ENCODE assay signal across 32 cellular contexts in genomic region chr19:18905058-18905456, GRCh38. TPM values are rescaled to one million over a fixed set of nuclear protein-coding genes. Genes with fewer than 3 reads are reported as not detected.
"Had no signal": no experiment of that assay in that cellular context is flagged by ENCODE, and none has a peak within 500 bp of the region (broad histone marks: within the 10 kb centered on the region; RNA-seq: fewer than 3 reads in every experiment).

No MANE protein-coding gene starts in this region.

- H3K27ac Mint-ChIP-seq: activated CD4-positive, alpha-beta memory T cell treated with anti-CD3 and anti-CD28 coated beads, Interleukin-2, amount 10 ng/mL, durations not matched to agents 7 days and 5 days; activated T-helper 17 cell treated with anti-CD3 and anti-CD28 coated beads, Interleukin-2, amount 50 U/mL, for 72 hours; effector memory CD8-positive, alpha-beta T cell; progenitor cell of endocrine pancreas; stimulated activated effector memory CD8-positive, alpha-beta T cell treated with anti-CD3 and anti-CD28 coated beads, Interleukin-12 subunit alpha, Interleukin-12 subunit beta, amount 100 ng/mL, for 72 hours; T-helper 1 cell treated with Interleukin-12 subunit alpha and Interleukin-12 subunit beta and Interleukin-4 antibody, amounts not matched to agents 30 μg/mL and 1 μg/mL, for 36 hours had no signal

- FAIRE-seq: endothelial cell of umbilical vein, TTC549 had no signal

- H3K9me3 Mint-ChIP-seq: activated CD4-positive, alpha-beta memory T cell treated with anti-CD3 and anti-CD28 coated beads, Interleukin-2, amount 10 ng/mL, durations not matched to agents 7 days and 5 days; activated T-cell treated with anti-CD3 and anti-CD28 coated beads, Interleukin-2, amount 50 U/mL, for 4 hours; activated T-helper 17 cell treated with anti-CD3 and anti-CD28 coated beads, Interleukin-2, amount 50 U/mL, for 72 hours; effector memory CD8-positive, alpha-beta T cell; naive thymus-derived CD8-positive, alpha-beta T cell; stimulated activated effector memory CD8-positive, alpha-beta T cell treated with anti-CD3 and anti-CD28 coated beads, Interleukin-12 subunit alpha, Interleukin-12 subunit beta, amount 100 ng/mL, for 72 hours; T-helper 1 cell treated with Interleukin-12 subunit alpha and Interleukin-12 subunit beta and Interleukin-4 antibody, amounts not matched to agents 30 μg/mL and 1 μg/mL, for 36 hours had no signal

- H3K27me3 ChIP-seq: heart left ventricle, left lung, neutrophil, ovary, right lobe of liver, stomach, suprapubic skin, transverse colon had no signal

- H3K4me1 ChIP-seq: heart left ventricle, left lung, lower lobe of right lung, right lobe of liver, stomach, suprapubic skin, transverse colon had no signal

- H3K4me1 Mint-ChIP-seq: activated CD4-positive, alpha-beta memory T cell treated with anti-CD3 and anti-CD28 coated beads, Interleukin-2, amount 10 ng/mL, durations not matched to agents 7 days and 5 days; activated T-helper 17 cell treated with anti-CD3 and anti-CD28 coated beads, Interleukin-2, amount 50 U/mL, for 72 hours had no signal

- H3K36me3 ChIP-seq: ovary had no signal

- H3K9me3 ChIP-seq: heart left ventricle, left lung, lower lobe of right lung, neutrophil, ovary, right lobe of liver, stomach, suprapubic skin, transverse colon had no signal

- H3K4me3 ChIP-seq: coronary artery, heart left ventricle, left lung, lower lobe of right lung, ovary, right lobe of liver, stomach, suprapubic skin, transverse colon had no signal

- H3K27ac ChIP-seq: coronary artery, heart left ventricle, left lung, lower lobe of right lung, neutrophil, ovary, right lobe of liver, stomach, suprapubic skin, transverse colon, VCaP had no signal

- H3K4me3 Mint-ChIP-seq: activated CD4-positive, alpha-beta memory T cell treated with anti-CD3 and anti-CD28 coated beads, Interleukin-2, amount 10 ng/mL, durations not matched to agents 7 days and 5 days; activated T-cell treated with anti-CD3 and anti-CD28 coated beads, Interleukin-2, amount 50 U/mL, for 4 hours; activated T-helper 17 cell treated with anti-CD3 and anti-CD28 coated beads, Interleukin-2, amount 50 U/mL, for 72 hours; naive thymus-derived CD8-positive, alpha-beta T cell; stimulated activated effector memory CD8-positive, alpha-beta T cell treated with anti-CD3 and anti-CD28 coated beads, Interleukin-12 subunit alpha, Interleukin-12 subunit beta, amount 100 ng/mL, for 72 hours; T-helper 1 cell treated with Interleukin-12 subunit alpha and Interleukin-12 subunit beta and Interleukin-4 antibody, amounts not matched to agents 30 μg/mL and 1 μg/mL, for 36 hours had no signal

- ATAC-seq: activated T-cell treated with anti-CD3 and anti-CD28 coated beads, Interleukin-2, amount 50 U/mL, for 4 hours; activated T-helper 17 cell treated with anti-CD3 and anti-CD28 coated beads, Interleukin-2, amount 50 U/mL, for 72 hours; effector memory CD8-positive, alpha-beta T cell; left lung; right lobe of liver; stimulated activated effector memory CD8-positive, alpha-beta T cell treated with anti-CD3 and anti-CD28 coated beads, Interleukin-12 subunit alpha, Interleukin-12 subunit beta, amount 100 ng/mL, for 72 hours had no signal

- H3K27me3 Mint-ChIP-seq: activated CD4-positive, alpha-beta memory T cell treated with anti-CD3 and anti-CD28 coated beads, Interleukin-2, amount 10 ng/mL, durations not matched to agents 7 days and 5 days; activated T-helper 17 cell treated with anti-CD3 and anti-CD28 coated beads, Interleukin-2, amount 50 U/mL, for 72 hours; effector memory CD8-positive, alpha-beta T cell; naive thymus-derived CD8-positive, alpha-beta T cell; progenitor cell of endocrine pancreas had no signal

- DNase-seq: activated CD4-positive, alpha-beta memory T cell treated with anti-CD3 and anti-CD28 coated beads, Interleukin-2, amount 10 ng/mL, durations not matched to agents 7 days and 5 days; activated CD4-positive, alpha-beta T cell treated with anti-CD3 and anti-CD28 coated beads for 48 hours; activated CD8-positive, alpha-beta memory T cell treated with anti-CD3 and anti-CD28 coated beads, Interleukin-2, amount 50 U/mL, for 48 hours; activated gamma-delta T cell treated with Interleukin-2 at 50 U/mL for 16 hours; activated naive CD4-positive, alpha-beta T cell treated with anti-CD3 and anti-CD28 coated beads, Interleukin-2, amount 50 U/mL, for 16 hours; activated T-cell treated with anti-CD3 and anti-CD28 coated beads, Interleukin-2, amount 50 U/mL, for 4 hours; cerebellar nuclear complex; effector memory CD8-positive, alpha-beta T cell; heart left ventricle; kidney glomerular epithelial cell; left lung; lower lobe of right lung; mesenchymal stem cell; naive thymus-derived CD8-positive, alpha-beta T cell; stimulated activated CD4-positive, alpha-beta T cell treated with anti-CD3 and anti-CD28 coated beads, Interleukin-12 subunit alpha, Interleukin-12 subunit beta, amount 100 ng/mL, for 4 hours; stimulated activated CD4-positive, alpha-beta T cell treated with anti-CD3 and anti-CD28 coated beads, Interleukin-4, amount 100 ng/mL, for 24 hours; stomach; SW 1271; T-helper 9 cell; transverse colon had no signal

RNA-seq across cellular contexts. Expression of gene CERS1, which starts 9.1 kb away (rescaled TPM):
- total RNA-seq: activated CD4-positive, alpha-beta memory T cell treated with anti-CD3 and anti-CD28 coated beads, Interleukin-2, amount 10 ng/mL, durations not matched to agents 7 days and 5 days; activated T-helper 17 cell treated with anti-CD3 and anti-CD28 coated beads, Interleukin-2, amount 50 U/mL, for 72 hours; lower lobe of right lung; naive thymus-derived CD8-positive, alpha-beta T cell; right lobe of liver; transverse colon had no signal

RNA-seq across cellular contexts. Expression of gene HOMER3, which starts 36.0 kb away (rescaled TPM):
- total RNA-seq: activated CD4-positive, alpha-beta memory T cell treated with anti-CD3 and anti-CD28 coated beads, Interleukin-2, amount 10 ng/mL, durations not matched to agents 7 days and 5 days had no signal
